In genomic region chr1:54248966-54249365, GRCh38 we compare ENCODE assay signal across 14 cellular contexts. TPM values are rescaled to one million over a fixed set of nuclear protein-coding genes. Genes with fewer than 3 reads are reported as not detected.
DNase-seq lines count a peak whose midpoint lies in the region; ATAC-seq and TF ChIP-seq lines count a peak whose summit lies in the region.
"Had no signal": no experiment of that assay in that cellular context is flagged by ENCODE, and none has a peak within 500 bp of the region (broad histone marks: within the 10 kb centered on the region; RNA-seq: fewer than 3 reads in every experiment).

No MANE protein-coding gene starts in this region.

- no peak overlapping the region for H3K4me3 ChIP-seq in AG10803 (ENCODE audit: low read length)
- H3K4me3 ChIP-seq in adrenal gland = no peak overlapping the region
- H3K4me3 ChIP-seq: lower lobe of right lung, right lobe of liver had no signal

- peak; percentile 43 for DNase-seq in AG10803 (ENCODE audit: low read depth)
- peak; percentile 6 for DNase-seq in GM04504 (ENCODE audit: low read depth)
- DNase-seq in adrenal gland = no peak
- no peak for DNase-seq in natural killer cell
- no peak for DNase-seq in germinal center (ENCODE audit: low spot score)
- no peak for DNase-seq in NCI-H1105 treated with DMSO at 0.1 percent for 48 hours (lab: John Stamatoyannopoulos, UW)
- no peak for DNase-seq in NCI-H2081 treated with DMSO at 0.1 percent for 48 hours (lab: John Stamatoyannopoulos, UW)
- DNase-seq: activated CD4-positive, alpha-beta T cell treated with anti-CD3 and anti-CD28 coated beads, Interleukin-2, amount 50 U/mL, for 48 hours; BE2C; lower lobe of right lung; NCI-H1417 treated with DMSO at 0.1 percent for 48 hours; NCI-H345; right lobe of liver had no signal

- peaks cover 20 to 26% of the 10 kb centered on the region in 2 donors for H3K4me1 Mint-ChIP-seq in natural killer cell

- WGBS in adrenal gland, 4 donors = 63 to 76% (median 70%) methylated on average over 4 of the region's 4 CpGs

- ATAC-seq in natural killer cell (no peak), GM21717 (IDR thresholded peaks at IDR 0.05; ENCODE audit: unreplicated experiment) (no peak)
- ATAC-seq: lower lobe of right lung had no signal

- H3K4me3 Mint-ChIP-seq in natural killer cell = no peak overlapping the region

- H3K9me3 Mint-ChIP-seq in natural killer cell = no peaks in the 10 kb centered on the region

- no peaks in the 10 kb centered on the region for H3K27me3 ChIP-seq in adrenal gland
- H3K27me3 ChIP-seq: BE2C, right lobe of liver had no signal

- H3K27ac ChIP-seq in adrenal gland = peak overlapping the region in 4 of 5 donors; percentile 7 to 89 (median 65)
- H3K27ac ChIP-seq: lower lobe of right lung, right lobe of liver had no signal

- TF ChIP-seq POLR2A in adrenal gland (IDR thresholded peaks at IDR 0.05) = no peak

- no peaks in the 10 kb centered on the region for H3K36me3 Mint-ChIP-seq in natural killer cell

- peaks cover 24 to 34% of the 10 kb centered on the region in 2 donors for H3K4me1 ChIP-seq in adrenal gland (replicated peaks in 1 of 2)
- H3K4me1 ChIP-seq: BE2C, lower lobe of right lung, right lobe of liver had no signal

- intact Hi-C loops in adrenal gland (cut with DNase I) = no loop called here
- intact Hi-C loops in natural killer cell (cut with micrococcal nuclease) = no loop called here

- H3K27ac Mint-ChIP-seq in natural killer cell = peak overlapping the region; percentile 58 to 66

- TF ChIP-seq CTCF in AG10803 (conservative IDR thresholded peaks at IDR 0.05; ENCODE audit: low read length) (no peak), adrenal gland (IDR thresholded peaks at IDR 0.05) (no peak), natural killer cell (IDR thresholded peaks at IDR 0.05) (no peak)

- no peaks in the 10 kb centered on the region for H3K9me3 ChIP-seq in adrenal gland (replicated peaks in 1 of 3)
- H3K9me3 ChIP-seq: BE2C, lower lobe of right lung, right lobe of liver had no signal

- H3K27me3 Mint-ChIP-seq in natural killer cell (ENCODE audit: low read depth in 2 of 2) = no peaks in the 10 kb centered on the region

- H3K36me3 ChIP-seq in adrenal gland (replicated peaks in 1 of 2) = peaks cover 0 to 11% of the 10 kb centered on the region in 2 donors
- H3K36me3 ChIP-seq: BE2C had no signal

RNA-seq across cellular contexts. Expression of gene MRPL37, which starts 49.0 kb away (rescaled TPM):
- total RNA-seq in adrenal gland (100 to 1,000 TPM in 7 of 8 donors, 10 to 100 TPM in 1; 75.4 to 160 (median 107) TPM), natural killer cell (10 to 100 TPM; 23.0 to 31.9 (median 28.8) TPM)
- 100 to 1,000 TPM in 1 of 3 donors, 10 to 100 TPM in 2; 24.9 to 174 (median 28.7) TPM for polyA plus RNA-seq in adrenal gland

RNA-seq across cellular contexts. Expression of gene CYB5RL, which starts 49.1 kb away (rescaled TPM):
- total RNA-seq in adrenal gland = 10 to 100 TPM in 6 of 8 donors, 1 to 10 TPM in 2; 5.8 to 21.6 (median 13.7) TPM
- 1 to 10 TPM; 2.7 to 6.7 (median 5.2) TPM for polyA plus RNA-seq in adrenal gland
- total RNA-seq in natural killer cell = 1 to 10 TPM; 5.6 to 6.7 (median 6.2) TPM

Comparison
In these comparisons a context has a peak if more than half of its experiments do, and no peak if none do; other contexts are left out.
1. DNase-seq: peak in AG10803 (single experiment) and GM04504 (single experiment); none in adrenal gland (0 of 7), natural killer cell (single experiment), germinal center (single experiment), NCI-H1105 treated with DMSO at 0.1 percent for 48 hours (single experiment) and NCI-H2081 treated with DMSO at 0.1 percent for 48 hours (single experiment).